ENCODE assay signal across 10 cellular contexts in the genomic region with DNA sequence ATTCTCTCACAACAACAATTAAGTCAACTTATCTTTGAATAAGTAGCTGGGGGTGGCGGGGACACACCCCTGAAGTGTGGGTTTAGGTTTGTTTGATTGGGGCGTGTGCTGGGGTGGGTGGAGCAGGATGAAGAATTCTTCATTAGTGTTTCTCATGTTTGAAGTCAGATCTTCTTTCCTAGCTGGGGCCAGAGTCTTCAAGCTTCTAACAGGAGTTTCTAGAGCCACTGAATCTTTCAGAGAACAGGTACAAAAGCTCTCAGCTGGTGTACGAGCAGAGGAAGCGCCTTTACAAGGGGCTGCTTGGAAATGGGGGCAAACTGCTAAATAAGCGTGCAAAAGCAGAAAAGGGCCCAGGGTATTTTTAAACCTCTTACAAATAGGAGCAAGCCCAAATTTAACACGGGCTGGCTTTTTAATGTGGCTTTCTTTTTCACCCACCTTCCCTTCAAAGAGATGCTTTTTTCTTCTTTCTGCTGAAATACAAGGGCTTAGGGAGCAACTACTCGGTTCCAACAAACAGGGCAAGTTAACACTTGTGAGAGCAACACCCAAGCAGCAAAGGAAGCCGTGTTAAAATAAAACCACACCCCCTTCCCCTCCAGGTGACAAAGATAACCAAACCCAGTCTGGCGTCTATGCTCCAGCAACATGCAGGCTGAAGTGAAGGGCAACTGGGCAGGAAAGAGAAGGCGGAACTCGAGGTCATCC.
DNase-seq lines count a peak whose midpoint lies in the region; ATAC-seq and TF ChIP-seq lines count a peak whose summit lies in the region.
"Had no signal": no experiment of that assay in that cellular context is flagged by ENCODE, and none has a peak within 500 bp of the region (broad histone marks: within the 10 kb centered on the region; RNA-seq: fewer than 3 reads in every experiment).

No MANE protein-coding gene starts in this region.

- peaks cover 48% of the 10 kb centered on the region for H3K4me1 Mint-ChIP-seq in activated T-helper 17 cell treated with anti-CD3 and anti-CD28 coated beads, Interleukin-2, amount 50 U/mL, for 72 hours
- peaks cover 28% of the 10 kb centered on the region for H3K4me1 Mint-ChIP-seq in nephron progenitor cell

- no peak for TF ChIP-seq CTCF in nephron progenitor cell (IDR thresholded peaks at IDR 0.05)

- peak; percentile 74 for DNase-seq in NAMALWA (ENCODE audit: low spot score)
- no peak for DNase-seq in nephron progenitor cell
- DNase-seq in HAP-1 (ENCODE audit: low spot score in 2 of 2) = no peak
- DNase-seq in NCI-H1694 (lab: John Stamatoyannopoulos, UW) = no peak
- no peak for DNase-seq in NCI-H1048 (lab: John Stamatoyannopoulos, UW)
- DNase-seq: DMS 273 treated with DMSO at 0.1 percent for 48 hours, NCI-H1436 had no signal

- H3K27me3 Mint-ChIP-seq in activated T-helper 17 cell treated with anti-CD3 and anti-CD28 coated beads, Interleukin-2, amount 50 U/mL, for 72 hours = no peaks in the 10 kb centered on the region
- H3K27me3 Mint-ChIP-seq in nephron progenitor cell (ENCODE audit: low read depth, poor library complexity) = peaks cover 5% of the 10 kb centered on the region

- ATAC-seq in GM18511 (IDR thresholded peaks at IDR 0.05; ENCODE audit: unreplicated experiment) (peak; percentile 74), GM18517 (IDR thresholded peaks at IDR 0.05; ENCODE audit: unreplicated experiment) (no peak)
- peak; percentile 65 for ATAC-seq in activated T-helper 17 cell treated with anti-CD3 and anti-CD28 coated beads, Interleukin-2, amount 50 U/mL, for 72 hours (replicated peaks)

- H3K4me3 ChIP-seq in HAP-1 = no peak overlapping the region

- no peaks in the 10 kb centered on the region for H3K9me3 ChIP-seq in HAP-1

- H3K4me3 Mint-ChIP-seq in activated T-helper 17 cell treated with anti-CD3 and anti-CD28 coated beads, Interleukin-2, amount 50 U/mL, for 72 hours = peak overlapping the region; percentile 80
- H3K4me3 Mint-ChIP-seq in nephron progenitor cell = no peak overlapping the region

- 0 out of 2 replicates have a peak, but pooled peaks cover 4% of the 10 kb centered on the region for H3K27me3 ChIP-seq in HAP-1 (ENCODE audit: low read depth)

- no peaks in the 10 kb centered on the region for H3K4me1 ChIP-seq in HAP-1

- peaks cover 5% of the 10 kb centered on the region for H3K9me3 Mint-ChIP-seq in activated T-helper 17 cell treated with anti-CD3 and anti-CD28 coated beads, Interleukin-2, amount 50 U/mL, for 72 hours
- peaks cover 5% of the 10 kb centered on the region for H3K9me3 Mint-ChIP-seq in nephron progenitor cell

- H3K36me3 Mint-ChIP-seq in activated T-helper 17 cell treated with anti-CD3 and anti-CD28 coated beads, Interleukin-2, amount 50 U/mL, for 72 hours (ENCODE audit: low read depth) = no peaks in the 10 kb centered on the region
- H3K36me3 Mint-ChIP-seq in nephron progenitor cell (ENCODE audit: low read depth) = no peaks in the 10 kb centered on the region

- H3K27ac Mint-ChIP-seq in activated T-helper 17 cell treated with anti-CD3 and anti-CD28 coated beads, Interleukin-2, amount 50 U/mL, for 72 hours = peak overlapping the region; percentile 89
- peak overlapping the region; percentile 69 for H3K27ac Mint-ChIP-seq in nephron progenitor cell

- in situ Hi-C loops in HAP-1 (cut with MboI; ENCODE audit: low sequenced_read_pairs) = no loop called here

- H3K36me3 ChIP-seq in HAP-1 (replicated peaks) = no peaks in the 10 kb centered on the region
